Comparison of ENCODE assay signal across 7 cellular contexts in genomic region chr12:39510001-39510400, GRCh38.
"Had no signal": no experiment of that assay in that cellular context is flagged by ENCODE, and none has a peak within 500 bp of the region (broad histone marks: within the 10 kb centered on the region; RNA-seq: fewer than 3 reads in every experiment).

No MANE protein-coding gene starts in this region.

- ATAC-seq: GM23338, K562 had no signal

- H2AFZ ChIP-seq: GM23338 had no signal

- H3K4me3 ChIP-seq: GM23338, K562 had no signal

- H3K4me2 ChIP-seq: GM23338 had no signal

- DNase-seq: H7, HCEC 1CT, HFFc6, IMR-90, KG1 had no signal
